In genomic region chr7:88169717-88170320, GRCh38 we compare ENCODE assay signal across 8 cellular contexts. TPM values are rescaled to one million over a fixed set of nuclear protein-coding genes. Genes with fewer than 3 reads are reported as not detected.
DNase-seq lines count a peak whose midpoint lies in the region; ATAC-seq, FAIRE-seq and TF ChIP-seq lines count a peak whose summit lies in the region.

No MANE protein-coding gene starts in this region.

- TF ChIP-seq EP300 in K562 (IDR thresholded peaks at IDR 0.05; ENCODE audit: low read length): no peak

- CTCF ChIA-PET in K562 (lab: Yijun Ruan, JAX; ENCODE audit: low intra/inter-chr PET ratio): interaction anchor here (1.4 kb wide), 1 partner anchor 372 kb away, joined by 6 read pairs; no protein-coding TSS in a partner anchor

- H3K36me3 ChIP-seq in MM.1S (replicated peaks; ENCODE audit: insufficient read depth, low read length) (no peaks in the 10 kb centered on the region), K562 (ENCODE audit: control insufficient read depth, insufficient read depth, low read length) (no peaks in the 10 kb centered on the region)

- H3K9ac ChIP-seq in MM.1S (ENCODE audit: low read length) (no peak overlapping the region), K562 (ENCODE audit: insufficient read depth in 1 of 2, low read depth in 2 of 2, low read length in 2 of 2) (no peak overlapping the region)

- POLR2A ChIA-PET in K562 (lab: Yijun Ruan, JAX): no interaction called here

- H3K9me3 ChIP-seq in MM.1S (replicated peaks; ENCODE audit: insufficient read depth, low read length): no peaks in the 10 kb centered on the region
- no peaks in the 10 kb centered on the region for H3K9me3 ChIP-seq in K562 (replicated peaks; ENCODE audit: control insufficient read depth, insufficient read depth, low read depth, low read length)

- H2AFZ ChIP-seq in MM.1S (ENCODE audit: low read length) (no peak overlapping the region), K562 (ENCODE audit: low read depth, low read length) (no peak overlapping the region)

- intact Hi-C loops in K562 (cut with micrococcal nuclease): loop anchor here (5.0 kb wide), 1 partner anchor 663 kb away; no protein-coding TSS in a partner anchor

- ATAC-seq in K562 (peak; percentile 62; the same call in 2 of the 3 replicates), HG02678 (IDR thresholded peaks at IDR 0.05; ENCODE audit: unreplicated experiment) (no peak), HG02763 (IDR thresholded peaks at IDR 0.05; ENCODE audit: unreplicated experiment) (no peak)

- H3K9me1 ChIP-seq in K562 (ENCODE audit: control insufficient read depth, insufficient read depth, low read length): no peaks in the 10 kb centered on the region

- peak; percentile 64 for FAIRE-seq in K562 (lab: Jason Lieb, UNC)

- TF ChIP-seq CTCF in 22Rv1 (IDR thresholded peaks at IDR 0.05) (peak; percentile 89), GM12865 (IDR thresholded peaks at IDR 0.05; ENCODE audit: insufficient read depth, low read depth, low read length, missing control alignments) (peak; percentile 38), MM.1S (IDR thresholded peaks at IDR 0.05; ENCODE audit: low read length) (peak; percentile 58), K562 (IDR thresholded peaks at IDR 0.05 in 2 of 3, conservative IDR thresholded peaks at IDR 0.05 in 1 of 3; ENCODE audit: insufficient read depth in 2 of 3, low read depth in 1 of 3, low read length in 3 of 3) (peak; percentile 20 to 63 (median 51); a peak in 4 of 6 replicates)

- no TSS peak for BruUV-seq in K562 (replicated peaks; lab: Mats Ljungman, UMichigan)

- no peak for TF ChIP-seq POLR2A in K562 (conservative IDR thresholded peaks at IDR 0.05)

- H4K20me1 ChIP-seq in MM.1S (ENCODE audit: insufficient read depth, low read length): no peaks in the 10 kb centered on the region
- no peaks in the 10 kb centered on the region for H4K20me1 ChIP-seq in K562 (replicated peaks; ENCODE audit: control insufficient read depth, insufficient read depth, low read length)

- H3K4me2 ChIP-seq in MM.1S (ENCODE audit: low read depth, low read length) (no peak overlapping the region), K562 (ENCODE audit: insufficient read depth, low read length) (no peak overlapping the region)

- peak; percentile 16 for DNase-seq in GM12865 (ENCODE audit: low read depth)
- DNase-seq in MM.1S: peak; percentile 27
- DNase-seq in K562 (ENCODE audit: extremely low read depth in 1 of 4, low spot score in 3 of 4): peak in 3 of 4 experiments; percentile 9 to 28 (median 24)
- DNase-seq in medulla oblongata (ENCODE audit: extremely low spot score): peak; percentile 72
- no peak for DNase-seq in stimulated activated naive CD4-positive, alpha-beta T cell treated with Interleukin-2 at 50 U/mL for 16 hours (lab: John Stamatoyannopoulos, UW)

- peak; percentile 39 to 59 for TF ChIP-seq RAD21 in K562 (CRISPR knock-in tag; conservative IDR thresholded peaks at IDR 0.05 in 1 of 2, IDR thresholded peaks at IDR 0.05 in 1 of 2)

- in situ Hi-C loops in K562 (cut with MboI): no loop called here

- no peaks in the 10 kb centered on the region for H3K9me2 ChIP-seq in MM.1S (replicated peaks; ENCODE audit: insufficient read depth, low read length)

- H3K79me2 ChIP-seq in MM.1S (ENCODE audit: low read length): no peaks in the 10 kb centered on the region
- H3K79me2 ChIP-seq in K562 (ENCODE audit: control insufficient read depth, insufficient read depth, low read length): no peaks in the 10 kb centered on the region

- H3F3A ChIP-seq in MM.1S (ENCODE audit: insufficient read depth, low read length): no peaks in the 10 kb centered on the region

- H3K4me3 ChIP-seq in GM12865 (ENCODE audit: low read depth, low read length): no peak overlapping the region
- no peak overlapping the region for H3K4me3 ChIP-seq in MM.1S (ENCODE audit: low read length)
- H3K4me3 ChIP-seq in K562: no peak overlapping the region

- H3K27ac ChIP-seq in 22Rv1: no peak overlapping the region
- H3K27ac ChIP-seq in MM.1S (ENCODE audit: low read length): no peak overlapping the region
- no peak overlapping the region for H3K27ac ChIP-seq in K562 (ENCODE audit: extremely low read depth, low read depth, low read length)

- H3K4me1 ChIP-seq in MM.1S (ENCODE audit: low read length) (no peaks in the 10 kb centered on the region), K562 (replicated peaks in 1 of 2; ENCODE audit: control insufficient read depth in 2 of 2, insufficient read depth in 2 of 2, low read length in 2 of 2) (no peaks in the 10 kb centered on the region)

- WGBS in K562 (ENCODE audit: insufficient coverage, low coverage, missing lambda C conversion rate): 0% methylated on average over 1 of the region's 1 CpG

- H3K27me3 ChIP-seq in MM.1S (replicated peaks; ENCODE audit: insufficient read depth, low read length): no peaks in the 10 kb centered on the region
- H3K27me3 ChIP-seq in K562 (ENCODE audit: control insufficient read depth in 2 of 2, insufficient read depth in 2 of 2, low read length in 2 of 2): no peaks in the 10 kb centered on the region; a peak in 1 of 5 replicates

TF ChIP-seq in K562, 482 proteins besides CTCF, POLR2A, EP300 and RAD21:
- TF ChIP-seq BRD9 (IDR thresholded peaks at IDR 0.05; ENCODE audit: low read depth, partially characterized antibody) (no peak), RUNX1 (IDR thresholded peaks at IDR 0.05; ENCODE audit: low read depth) (no peak), NCOR1 (IDR thresholded peaks at IDR 0.05) (peak; percentile 4; the same call in 1 of the 2 replicates), NCOA1 (IDR thresholded peaks at IDR 0.05; ENCODE audit: low read depth) (no peak), ELK1 (CRISPR knock-in tag; IDR thresholded peaks at IDR 0.05) (no peak)

RNA-seq across cellular contexts. Expression of gene SRI, which starts 50.0 kb away (rescaled TPM):
- 20.6 and 48.3 TPM in 2 replicates for total RNA-seq in K562 (2011; cell fraction: chromatin; rRNA removed; ENCODE audit: low replicate concordance)
- 20.0 and 20.3 TPM in 2 replicates for total RNA-seq in K562 (2011; cell fraction: nucleolus; rRNA removed)
- total RNA-seq in K562 (2011; cell fraction: nucleoplasm; rRNA removed): 30.4 and 46.4 TPM in 2 replicates
- total RNA-seq in K562 (2014; rRNA removed): 45.8 and 56.4 TPM in 2 replicates
- total RNA-seq in K562 (2014; rRNA removed; fragmentation: Illumina TruSeq; extraction: Trizol): 144 and 160 TPM in 2 replicates
- 119 and 120 TPM in 2 replicates for total RNA-seq in K562 (2015; rRNA removed; fragmentation: Illumina TruSeq; extraction: Trizol)
- total RNA-seq in K562 (2021): 119 and 122 TPM in 2 replicates
- polyA plus RNA-seq in K562 (2011; rRNA removed): 98.7 and 158 TPM in 2 replicates
- polyA plus RNA-seq in K562 (2011; cell fraction: cytosol; rRNA removed): 43.4 and 74.5 TPM in 2 replicates
- polyA plus RNA-seq in K562 (2011; cell fraction: nucleus; rRNA removed): 48.0 and 68.7 TPM in 2 replicates
- 150 and 151 TPM in 2 replicates for polyA plus RNA-seq in K562 (2012)
- polyA plus RNA-seq in K562 (2014; fragmentation: Illumina TruSeq; extraction: Trizol): 135 and 156 TPM in 2 replicates
- 100 to 1,000 TPM in 1 of 2 experiments, 10 to 100 TPM in 1; 68.3 to 111 TPM for polyA plus RNA-seq in K562 (2014; fragmentation: Nextera tagmentation; extraction: Ambion mirVana)
- 110 and 113 TPM in 2 replicates for polyA plus RNA-seq in K562 (2014; rRNA removed)
- polyA minus RNA-seq in K562 (2011; rRNA and poly(A)+ RNA removed): 65.9 and 73.3 TPM in 2 replicates
- polyA minus RNA-seq in K562 (2011; cell fraction: cytosol; rRNA and poly(A)+ RNA removed): 30.9 and 43.7 TPM in 2 replicates
- 16.8 and 29.3 TPM in 2 replicates for polyA minus RNA-seq in K562 (2011; cell fraction: nucleus; rRNA and poly(A)+ RNA removed)

Comparison
In these comparisons a context has a peak if more than half of its experiments do, and no peak if none do; other contexts are left out.
1. CTCF ChIP-seq: peak in every context shown above with its lines; median percentile 89 in 22Rv1; 58 in MM.1S; 51 in K562; 38 in GM12865.